In genomic region chr6:150143521-150144293, GRCh38 we compare ENCODE assay signal across 1 cellular context.
TF ChIP-seq lines count a peak whose summit lies in the region.

No MANE protein-coding gene starts in this region.

TF ChIP-seq in HEK293, 187 proteins besides CTCF, POLR2A, EP300 and RAD21 (continued from another document and continues in another):
- TF ChIP-seq ZIC2 (tag by site-specific recombination; IDR thresholded peaks at IDR 0.05), result peak; percentile 97
- TF ChIP-seq ZBTB17 (tag by site-specific recombination; IDR thresholded peaks at IDR 0.05), result no peak; the same call in none of the 2 replicates
- no peak for TF ChIP-seq ZNF843 (tag by site-specific recombination; IDR thresholded peaks at IDR 0.05)
- TF ChIP-seq ZNF394 (tag by site-specific recombination; IDR thresholded peaks at IDR 0.05; ENCODE audit: borderline replicate concordance), result no peak
- TF ChIP-seq ZNF18 (tag by site-specific recombination; IDR thresholded peaks at IDR 0.05), result no peak
- TF ChIP-seq ZNF530 (tag by site-specific recombination; IDR thresholded peaks at IDR 0.05; ENCODE audit: low read depth), result no peak
- no peak for TF ChIP-seq YY1 (tag by site-specific recombination; IDR thresholded peaks at IDR 0.05)
- TF ChIP-seq ZNF473 (tag by site-specific recombination; IDR thresholded peaks at IDR 0.05), result no peak
- TF ChIP-seq ZNF391 (tag by site-specific recombination; IDR thresholded peaks at IDR 0.05; ENCODE audit: borderline replicate concordance, low read depth), result 0 out of 2 replicates have a peak, but pooled peaks have one; percentile 14
- no peak for TF ChIP-seq ZNF792 (tag by site-specific recombination; IDR thresholded peaks at IDR 0.05)
- peak; percentile 52; the same call in 1 of the 2 replicates for TF ChIP-seq ZEB2 (tag by site-specific recombination; IDR thresholded peaks at IDR 0.05)
- TF ChIP-seq ZNF623 (tag by site-specific recombination; IDR thresholded peaks at IDR 0.05), result no peak
- TF ChIP-seq MEIS1 (CRISPR knock-in tag; IDR thresholded peaks at IDR 0.05; ENCODE audit: borderline replicate concordance), result no peak
- TF ChIP-seq ZNF433 (tag by site-specific recombination; IDR thresholded peaks at IDR 0.05; ENCODE audit: low read depth), result no peak
- TF ChIP-seq ZNF398 (tag by site-specific recombination; IDR thresholded peaks at IDR 0.05), result peak; percentile 24
- no peak for TF ChIP-seq ZNF514 (tag by site-specific recombination; IDR thresholded peaks at IDR 0.05)
- 0 out of 2 replicates have a peak, but pooled peaks have one; percentile 15 for TF ChIP-seq ZBTB6 (tag by site-specific recombination; IDR thresholded peaks at IDR 0.05)
- TF ChIP-seq PATZ1 (tag by site-specific recombination; IDR thresholded peaks at IDR 0.05), result peak; percentile 51; the same call in 1 of the 2 replicates
- no peak for TF ChIP-seq ZBTB21 (tag by site-specific recombination; IDR thresholded peaks at IDR 0.05)
- TF ChIP-seq ZNF157 (tag by site-specific recombination; IDR thresholded peaks at IDR 0.05), result no peak
- no peak for TF ChIP-seq ZNF10 (tag by site-specific recombination; IDR thresholded peaks at IDR 0.05)
- TF ChIP-seq ZNF148 (tag by site-specific recombination; IDR thresholded peaks at IDR 0.05; ENCODE audit: borderline replicate concordance), result no peak
- TF ChIP-seq ZNF335 (tag by site-specific recombination; conservative IDR thresholded peaks at IDR 0.05), result no peak; the same call in none of the 2 replicates
- no peak; the same call in 1 of the 2 replicates for TF ChIP-seq SP7 (tag by site-specific recombination; IDR thresholded peaks at IDR 0.05)
- TF ChIP-seq ZNF768 (tag by site-specific recombination; IDR thresholded peaks at IDR 0.05), result no peak
- no peak for TF ChIP-seq KLF7 (tag by site-specific recombination; IDR thresholded peaks at IDR 0.05; ENCODE audit: borderline replicate concordance)
- no peak for TF ChIP-seq ZNF138 (tag by site-specific recombination; IDR thresholded peaks at IDR 0.05; ENCODE audit: borderline replicate concordance)
- no peak for TF ChIP-seq PRDM10 (tag by site-specific recombination; IDR thresholded peaks at IDR 0.05)
- no peak for TF ChIP-seq ZNF777 (tag by site-specific recombination; IDR thresholded peaks at IDR 0.05; ENCODE audit: borderline replicate concordance)
- no peak for TF ChIP-seq ZBTB11 (tag by site-specific recombination; conservative IDR thresholded peaks at IDR 0.05; ENCODE audit: low read depth)
- no peak for TF ChIP-seq ZNF266 (tag by site-specific recombination; IDR thresholded peaks at IDR 0.05; ENCODE audit: low read depth)
- peak; percentile 29; the same call in 1 of the 2 replicates for TF ChIP-seq ZNF501 (tag by site-specific recombination; IDR thresholded peaks at IDR 0.05)
- TF ChIP-seq FEZF1 (tag by site-specific recombination; IDR thresholded peaks at IDR 0.05), result peak; percentile 44; the same call in 1 of the 2 replicates
- no peak for TF ChIP-seq ZNF19 (tag by site-specific recombination; IDR thresholded peaks at IDR 0.05; ENCODE audit: low read depth)
- no peak for TF ChIP-seq HOXA7 (CRISPR knock-in tag; IDR thresholded peaks at IDR 0.05; ENCODE audit: borderline replicate concordance)
- no peak for TF ChIP-seq ZNF23 (tag by site-specific recombination; IDR thresholded peaks at IDR 0.05; ENCODE audit: borderline replicate concordance)
- no peak for TF ChIP-seq ZBTB44 (tag by site-specific recombination; IDR thresholded peaks at IDR 0.05)
- TF ChIP-seq ZBTB26 (tag by site-specific recombination; optimal IDR thresholded peaks at IDR 0.05), result peak; percentile 66
- TF ChIP-seq ZBTB1 (tag by site-specific recombination; IDR thresholded peaks at IDR 0.05), result no peak
- TF ChIP-seq GLIS1 (tag by site-specific recombination; IDR thresholded peaks at IDR 0.05), result peak; percentile 62
